ENCODE assay signal across 15 cellular contexts in genomic region chr16:80719573-80719972, GRCh38.
A peak's percentile ranks its signal among the peaks of the same experiment; 100 is the strongest.
DNase-seq lines count a peak whose midpoint lies in the region; ATAC-seq and FAIRE-seq lines count a peak whose summit lies in the region.
"Had no signal": no experiment of that assay in that cellular context is flagged by ENCODE, and none has a peak within 500 bp of the region (broad histone marks: within the 10 kb centered on the region; RNA-seq: fewer than 3 reads in every experiment).

No MANE protein-coding gene starts in this region.

- peaks cover 0 to 6% of the 10 kb centered on the region in 2 donors for H3K36me3 Mint-ChIP-seq in activated naive CD4-positive, alpha-beta T cell treated with anti-CD3 and anti-CD28 coated beads, Interleukin-2, amount 50 U/mL, for 72 hours
- H3K36me3 Mint-ChIP-seq in activated CD4-positive, alpha-beta T cell treated with anti-CD3 and anti-CD28 coated beads, Interleukin-2, amount 10 ng/mL, durations not matched to agents 7 days and 5 days (ENCODE audit: low read depth): peaks cover 8% of the 10 kb centered on the region

- POLR2A ChIA-PET in activated CD4-positive, alpha-beta T cell treated with anti-CD3 and anti-CD28 coated beads, Interleukin-2, amount 10 ng/mL, durations not matched to agents 7 days and 5 days (lab: Charles Lee): no interaction called here

- no peak overlapping the region for H3K4me3 Mint-ChIP-seq in activated CD4-positive, alpha-beta T cell treated with anti-CD3 and anti-CD28 coated beads, Interleukin-2, amount 10 ng/mL, durations not matched to agents 7 days and 5 days

- no peaks in the 10 kb centered on the region for H3K27me3 Mint-ChIP-seq in activated CD4-positive, alpha-beta T cell treated with anti-CD3 and anti-CD28 coated beads, Interleukin-2, amount 10 ng/mL, durations not matched to agents 7 days and 5 days

- peaks cover 19% of the 10 kb centered on the region for H3K4me1 Mint-ChIP-seq in activated CD4-positive, alpha-beta T cell treated with anti-CD3 and anti-CD28 coated beads, Interleukin-2, amount 10 ng/mL, durations not matched to agents 7 days and 5 days

- peak; percentile 50 to 60 for ATAC-seq in activated naive CD4-positive, alpha-beta T cell treated with anti-CD3 and anti-CD28 coated beads, Interleukin-2, amount 50 U/mL, for 72 hours
- ATAC-seq in GM21515 (IDR thresholded peaks at IDR 0.05; ENCODE audit: unreplicated experiment): peak; percentile 53
- ATAC-seq: gastroesophageal sphincter had no signal

- CTCF ChIA-PET in activated CD4-positive, alpha-beta T cell treated with anti-CD3 and anti-CD28 coated beads, Interleukin-2, amount 10 ng/mL, durations not matched to agents 7 days and 5 days (lab: Charles Lee): interaction anchor here (1.2 to 1.4 kb wide), 2 partner anchors 8 to 192 kb away, joined by 3 to 4 read pairs; no protein-coding TSS in a partner anchor

- H3K27ac Mint-ChIP-seq in activated naive CD4-positive, alpha-beta T cell treated with anti-CD3 and anti-CD28 coated beads, Interleukin-2, amount 50 U/mL, for 72 hours: peak overlapping the region; percentile 50 to 72
- H3K27ac Mint-ChIP-seq in activated CD4-positive, alpha-beta T cell treated with anti-CD3 and anti-CD28 coated beads, Interleukin-2, amount 10 ng/mL, durations not matched to agents 7 days and 5 days: peak overlapping the region; percentile 74

- FAIRE-seq in HTR-8/SVneo (lab: Jason Lieb, UNC): no peak

- H3K9me3 Mint-ChIP-seq in activated naive CD4-positive, alpha-beta T cell treated with anti-CD3 and anti-CD28 coated beads, Interleukin-2, amount 50 U/mL, for 72 hours: peaks cover 0 to 6% of the 10 kb centered on the region in 2 donors
- peaks cover 11% of the 10 kb centered on the region for H3K9me3 Mint-ChIP-seq in activated CD4-positive, alpha-beta T cell treated with anti-CD3 and anti-CD28 coated beads, Interleukin-2, amount 10 ng/mL, durations not matched to agents 7 days and 5 days

- no peak for DNase-seq in activated naive CD4-positive, alpha-beta T cell treated with anti-CD3 and anti-CD28 coated beads, Interleukin-2, amount 50 U/mL, for 72 hours (ENCODE audit: low spot score in 2 of 2)
- no peak for DNase-seq in activated naive CD4-positive, alpha-beta T cell treated with Interleukin-2 at 50 U/mL for 16 hours
- DNase-seq in activated CD4-positive, alpha-beta T cell treated with anti-CD3 and anti-CD28 coated beads, Interleukin-2, amount 10 ng/mL, durations not matched to agents 7 days and 5 days: peak; percentile 44
- peak; percentile 26 for DNase-seq in stimulated activated CD8-positive, alpha-beta memory T cell treated with anti-CD3 and anti-CD28 coated beads, Interleukin-4, amount 100 ng/mL, for 48 hours
- DNase-seq in G401 (ENCODE audit: low spot score) (no peak), NCI-H748 treated with DMSO at 0.1 percent for 48 hours (lab: John Stamatoyannopoulos, UW) (no peak), HTR-8/SVneo (ENCODE audit: insufficient read length, low spot score) (no peak)
- DNase-seq: amniotic stem cell, cerebellar nuclear complex, mesendoderm, NCI-H774, nucleus accumbens, stomach had no signal

- in situ Hi-C loops in G401 (cut with HindIII; ENCODE audit: low sequenced_read_pairs): no loop called here

Comparison
In these comparisons a context has a peak if more than half of its experiments do, and no peak if none do; other contexts are left out.
1. DNase-seq: peak in activated CD4-positive, alpha-beta T cell treated with anti-CD3 and anti-CD28 coated beads, Interleukin-2, amount 10 ng/mL, durations not matched to agents 7 days and 5 days (single experiment) and stimulated activated CD8-positive, alpha-beta memory T cell treated with anti-CD3 and anti-CD28 coated beads, Interleukin-4, amount 100 ng/mL, for 48 hours (single experiment); none in activated naive CD4-positive, alpha-beta T cell treated with anti-CD3 and anti-CD28 coated beads, Interleukin-2, amount 50 U/mL, for 72 hours (0 of 2), activated naive CD4-positive, alpha-beta T cell treated with Interleukin-2 at 50 U/mL for 16 hours (single experiment), G401 (single experiment), NCI-H748 treated with DMSO at 0.1 percent for 48 hours (single experiment) and HTR-8/SVneo (single experiment).